Comparison of ENCODE assay signal across 1 cellular context in the genomic region with DNA sequence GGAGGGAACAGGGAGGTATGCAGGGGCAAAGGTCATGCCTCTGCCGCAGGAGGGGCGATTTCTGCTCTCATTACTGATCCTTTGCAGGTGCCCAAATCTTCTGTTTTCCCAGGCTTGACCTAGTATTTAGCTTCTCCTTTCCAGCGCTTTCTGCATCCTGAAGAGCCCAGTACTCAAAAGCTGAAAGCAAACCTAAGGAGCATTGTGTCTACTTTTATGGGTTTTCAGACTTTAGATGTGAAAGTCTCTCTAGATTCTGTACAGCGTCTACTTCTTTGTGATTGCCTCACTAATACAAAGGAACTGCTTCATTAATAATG.
TF ChIP-seq lines count a peak whose summit lies in the region.

No MANE protein-coding gene starts in this region.

TF ChIP-seq in H1, 55 proteins besides CTCF, POLR2A, EP300 and RAD21:
- no peak for TF ChIP-seq RNF2 (IDR thresholded peaks at IDR 0.05; ENCODE audit: borderline replicate concordance, low read depth, low read length, missing control alignments, poor library complexity, severe bottlenecking)
- TF ChIP-seq GABPA (IDR thresholded peaks at IDR 0.05; ENCODE audit: borderline replicate concordance, insufficient read depth, low read length) = no peak
- TF ChIP-seq SP4 (IDR thresholded peaks at IDR 0.05; ENCODE audit: low read length) = no peak
- TF ChIP-seq, protein P1, sequence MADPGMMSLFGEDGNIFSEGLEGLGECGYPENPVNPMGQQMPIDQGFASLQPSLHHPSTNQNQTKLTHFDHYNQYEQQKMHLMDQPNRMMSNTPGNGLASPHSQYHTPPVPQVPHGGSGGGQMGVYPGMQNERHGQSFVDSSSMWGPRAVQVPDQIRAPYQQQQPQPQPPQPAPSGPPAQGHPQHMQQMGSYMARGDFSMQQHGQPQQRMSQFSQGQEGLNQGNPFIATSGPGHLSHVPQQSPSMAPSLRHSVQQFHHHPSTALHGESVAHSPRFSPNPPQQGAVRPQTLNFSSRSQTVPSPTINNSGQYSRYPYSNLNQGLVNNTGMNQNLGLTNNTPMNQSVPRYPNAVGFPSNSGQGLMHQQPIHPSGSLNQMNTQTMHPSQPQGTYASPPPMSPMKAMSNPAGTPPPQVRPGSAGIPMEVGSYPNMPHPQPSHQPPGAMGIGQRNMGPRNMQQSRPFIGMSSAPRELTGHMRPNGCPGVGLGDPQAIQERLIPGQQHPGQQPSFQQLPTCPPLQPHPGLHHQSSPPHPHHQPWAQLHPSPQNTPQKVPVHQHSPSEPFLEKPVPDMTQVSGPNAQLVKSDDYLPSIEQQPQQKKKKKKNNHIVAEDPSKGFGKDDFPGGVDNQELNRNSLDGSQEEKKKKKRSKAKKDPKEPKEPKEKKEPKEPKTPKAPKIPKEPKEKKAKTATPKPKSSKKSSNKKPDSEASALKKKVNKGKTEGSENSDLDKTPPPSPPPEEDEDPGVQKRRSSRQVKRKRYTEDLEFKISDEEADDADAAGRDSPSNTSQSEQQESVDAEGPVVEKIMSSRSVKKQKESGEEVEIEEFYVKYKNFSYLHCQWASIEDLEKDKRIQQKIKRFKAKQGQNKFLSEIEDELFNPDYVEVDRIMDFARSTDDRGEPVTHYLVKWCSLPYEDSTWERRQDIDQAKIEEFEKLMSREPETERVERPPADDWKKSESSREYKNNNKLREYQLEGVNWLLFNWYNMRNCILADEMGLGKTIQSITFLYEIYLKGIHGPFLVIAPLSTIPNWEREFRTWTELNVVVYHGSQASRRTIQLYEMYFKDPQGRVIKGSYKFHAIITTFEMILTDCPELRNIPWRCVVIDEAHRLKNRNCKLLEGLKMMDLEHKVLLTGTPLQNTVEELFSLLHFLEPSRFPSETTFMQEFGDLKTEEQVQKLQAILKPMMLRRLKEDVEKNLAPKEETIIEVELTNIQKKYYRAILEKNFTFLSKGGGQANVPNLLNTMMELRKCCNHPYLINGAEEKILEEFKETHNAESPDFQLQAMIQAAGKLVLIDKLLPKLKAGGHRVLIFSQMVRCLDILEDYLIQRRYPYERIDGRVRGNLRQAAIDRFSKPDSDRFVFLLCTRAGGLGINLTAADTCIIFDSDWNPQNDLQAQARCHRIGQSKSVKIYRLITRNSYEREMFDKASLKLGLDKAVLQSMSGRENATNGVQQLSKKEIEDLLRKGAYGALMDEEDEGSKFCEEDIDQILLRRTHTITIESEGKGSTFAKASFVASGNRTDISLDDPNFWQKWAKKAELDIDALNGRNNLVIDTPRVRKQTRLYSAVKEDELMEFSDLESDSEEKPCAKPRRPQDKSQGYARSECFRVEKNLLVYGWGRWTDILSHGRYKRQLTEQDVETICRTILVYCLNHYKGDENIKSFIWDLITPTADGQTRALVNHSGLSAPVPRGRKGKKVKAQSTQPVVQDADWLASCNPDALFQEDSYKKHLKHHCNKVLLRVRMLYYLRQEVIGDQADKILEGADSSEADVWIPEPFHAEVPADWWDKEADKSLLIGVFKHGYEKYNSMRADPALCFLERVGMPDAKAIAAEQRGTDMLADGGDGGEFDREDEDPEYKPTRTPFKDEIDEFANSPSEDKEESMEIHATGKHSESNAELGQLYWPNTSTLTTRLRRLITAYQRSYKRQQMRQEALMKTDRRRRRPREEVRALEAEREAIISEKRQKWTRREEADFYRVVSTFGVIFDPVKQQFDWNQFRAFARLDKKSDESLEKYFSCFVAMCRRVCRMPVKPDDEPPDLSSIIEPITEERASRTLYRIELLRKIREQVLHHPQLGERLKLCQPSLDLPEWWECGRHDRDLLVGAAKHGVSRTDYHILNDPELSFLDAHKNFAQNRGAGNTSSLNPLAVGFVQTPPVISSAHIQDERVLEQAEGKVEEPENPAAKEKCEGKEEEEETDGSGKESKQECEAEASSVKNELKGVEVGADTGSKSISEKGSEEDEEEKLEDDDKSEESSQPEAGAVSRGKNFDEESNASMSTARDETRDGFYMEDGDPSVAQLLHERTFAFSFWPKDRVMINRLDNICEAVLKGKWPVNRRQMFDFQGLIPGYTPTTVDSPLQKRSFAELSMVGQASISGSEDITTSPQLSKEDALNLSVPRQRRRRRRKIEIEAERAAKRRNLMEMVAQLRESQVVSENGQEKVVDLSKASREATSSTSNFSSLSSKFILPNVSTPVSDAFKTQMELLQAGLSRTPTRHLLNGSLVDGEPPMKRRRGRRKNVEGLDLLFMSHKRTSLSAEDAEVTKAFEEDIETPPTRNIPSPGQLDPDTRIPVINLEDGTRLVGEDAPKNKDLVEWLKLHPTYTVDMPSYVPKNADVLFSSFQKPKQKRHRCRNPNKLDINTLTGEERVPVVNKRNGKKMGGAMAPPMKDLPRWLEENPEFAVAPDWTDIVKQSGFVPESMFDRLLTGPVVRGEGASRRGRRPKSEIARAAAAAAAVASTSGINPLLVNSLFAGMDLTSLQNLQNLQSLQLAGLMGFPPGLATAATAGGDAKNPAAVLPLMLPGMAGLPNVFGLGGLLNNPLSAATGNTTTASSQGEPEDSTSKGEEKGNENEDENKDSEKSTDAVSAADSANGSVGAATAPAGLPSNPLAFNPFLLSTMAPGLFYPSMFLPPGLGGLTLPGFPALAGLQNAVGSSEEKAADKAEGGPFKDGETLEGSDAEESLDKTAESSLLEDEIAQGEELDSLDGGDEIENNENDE (IDR thresholded peaks at IDR 0.05; ENCODE audit: insufficient replicate concordance, low read length) = no peak
- TF ChIP-seq TEAD4 (IDR thresholded peaks at IDR 0.05; ENCODE audit: low read depth, low read length) = no peak
- no peak for TF ChIP-seq RFX5 (IDR thresholded peaks at IDR 0.05; ENCODE audit: borderline replicate concordance, low read depth, low read length)
- no peak for TF ChIP-seq NANOG (IDR thresholded peaks at IDR 0.05; ENCODE audit: insufficient read depth, low read depth, low read length, poor library complexity, severe bottlenecking)
- TF ChIP-seq POU5F1 (IDR thresholded peaks at IDR 0.05; ENCODE audit: low read depth, low read length) = no peak
- no peak for TF ChIP-seq TCF12 (IDR thresholded peaks at IDR 0.05; ENCODE audit: low read depth, low read length)
- TF ChIP-seq, protein P2, sequence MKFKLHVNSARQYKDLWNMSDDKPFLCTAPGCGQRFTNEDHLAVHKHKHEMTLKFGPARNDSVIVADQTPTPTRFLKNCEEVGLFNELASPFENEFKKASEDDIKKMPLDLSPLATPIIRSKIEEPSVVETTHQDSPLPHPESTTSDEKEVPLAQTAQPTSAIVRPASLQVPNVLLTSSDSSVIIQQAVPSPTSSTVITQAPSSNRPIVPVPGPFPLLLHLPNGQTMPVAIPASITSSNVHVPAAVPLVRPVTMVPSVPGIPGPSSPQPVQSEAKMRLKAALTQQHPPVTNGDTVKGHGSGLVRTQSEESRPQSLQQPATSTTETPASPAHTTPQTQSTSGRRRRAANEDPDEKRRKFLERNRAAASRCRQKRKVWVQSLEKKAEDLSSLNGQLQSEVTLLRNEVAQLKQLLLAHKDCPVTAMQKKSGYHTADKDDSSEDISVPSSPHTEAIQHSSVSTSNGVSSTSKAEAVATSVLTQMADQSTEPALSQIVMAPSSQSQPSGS (IDR thresholded peaks at IDR 0.05; ENCODE audit: low read length) = no peak
- TF ChIP-seq SUZ12 (IDR thresholded peaks at IDR 0.05; ENCODE audit: low read length) = no peak
- no peak for TF ChIP-seq CTBP2 (IDR thresholded peaks at IDR 0.05; ENCODE audit: borderline replicate concordance, insufficient read depth, insufficient read length, low read length)
- TF ChIP-seq, protein P3, sequence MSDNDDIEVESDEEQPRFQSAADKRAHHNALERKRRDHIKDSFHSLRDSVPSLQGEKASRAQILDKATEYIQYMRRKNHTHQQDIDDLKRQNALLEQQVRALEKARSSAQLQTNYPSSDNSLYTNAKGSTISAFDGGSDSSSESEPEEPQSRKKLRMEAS (IDR thresholded peaks at IDR 0.05) = no peak
- TF ChIP-seq JUND (IDR thresholded peaks at IDR 0.05; ENCODE audit: low read length) = no peak
- no peak for TF ChIP-seq SP1 (IDR thresholded peaks at IDR 0.05; ENCODE audit: low read depth, low read length)
- no peak for TF ChIP-seq SP2 (IDR thresholded peaks at IDR 0.05; ENCODE audit: low read length)
- TF ChIP-seq RXRA (IDR thresholded peaks at IDR 0.05; ENCODE audit: insufficient read depth, low read depth, low read length) = no peak
- no peak for TF ChIP-seq KDM5A (IDR thresholded peaks at IDR 0.05; ENCODE audit: low read length)
- TF ChIP-seq, protein P4, sequence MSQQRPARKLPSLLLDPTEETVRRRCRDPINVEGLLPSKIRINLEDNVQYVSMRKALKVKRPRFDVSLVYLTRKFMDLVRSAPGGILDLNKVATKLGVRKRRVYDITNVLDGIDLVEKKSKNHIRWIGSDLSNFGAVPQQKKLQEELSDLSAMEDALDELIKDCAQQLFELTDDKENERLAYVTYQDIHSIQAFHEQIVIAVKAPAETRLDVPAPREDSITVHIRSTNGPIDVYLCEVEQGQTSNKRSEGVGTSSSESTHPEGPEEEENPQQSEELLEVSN (IDR thresholded peaks at IDR 0.05) = no peak
- no peak for TF ChIP-seq FOSL1 (IDR thresholded peaks at IDR 0.05; ENCODE audit: insufficient read depth, low read depth, low read length)
